32 cellular contexts compared by ENCODE assay signal in genomic region chr14:89294872-89295271, GRCh38.
A peak's percentile ranks its signal among the peaks of the same experiment; 100 is the strongest.
DNase-seq lines count a peak whose midpoint lies in the region; ATAC-seq, FAIRE-seq and TF ChIP-seq lines count a peak whose summit lies in the region.
"Had no signal": no experiment of that assay in that cellular context is flagged by ENCODE, and none has a peak within 500 bp of the region (broad histone marks: within the 10 kb centered on the region; RNA-seq: fewer than 3 reads in every experiment).

No MANE protein-coding gene starts in this region.

- H3K27ac ChIP-seq in HUES6 (ENCODE audit: low read depth, low read length) = peak overlapping the region; percentile 59; the same call in 1 of the 2 replicates
- H3K27ac ChIP-seq: BLaER1, psoas muscle, tibial nerve had no signal

- ATAC-seq in naive B cell (ENCODE audit: low read depth in 2 of 2) (no peak), GM18873 (IDR thresholded peaks at IDR 0.05; ENCODE audit: low FRiP score, unreplicated experiment) (no peak)
- ATAC-seq: activated CD8-positive, alpha-beta T cell treated with anti-CD3 and anti-CD28 coated beads, Interleukin-2, amount 10 ng/mL, durations not matched to agents 7 days and 5 days; GM12878; PC-3; psoas muscle; SK-N-SH treated with all-trans-retinoic acid at 6 μM for 48 hours; stimulated activated effector memory CD8-positive, alpha-beta T cell treated with anti-CD3 and anti-CD28 coated beads, Interleukin-12 subunit alpha, Interleukin-12 subunit beta, amount 100 ng/mL, for 72 hours had no signal

- no peaks in the 10 kb centered on the region for H3K9me3 ChIP-seq in HUES6 (ENCODE audit: control insufficient read depth, insufficient read depth, low read depth, low read length)
- H3K9me3 ChIP-seq: BLaER1, psoas muscle, tibial nerve had no signal

- peaks cover 28% of the 10 kb centered on the region for H3K36me3 Mint-ChIP-seq in activated T-helper 2 cell treated with anti-CD3 and anti-CD28 coated beads, Interferon-gamma antibody, Interleukin-2, Interleukin-4, amounts not matched to agents 10 μg/mL and 5 μg/mL and 100 μg/mL, durations not matched to agents 14 hours and 24 hours and 36 hours (ENCODE audit: low read depth)
- H3K36me3 Mint-ChIP-seq in endothelial cell (ENCODE audit: low read depth, unreplicated experiment) = peaks cover 27% of the 10 kb centered on the region
- peaks cover 0 to 19% of the 10 kb centered on the region in 2 donors for H3K36me3 Mint-ChIP-seq in naive B cell
- H3K36me3 Mint-ChIP-seq: natural killer cell had no signal

- no peak overlapping the region for H3K4me3 ChIP-seq in HUES6 (ENCODE audit: low read depth, low read length)
- H3K4me3 ChIP-seq: BLaER1, dorsolateral prefrontal cortex, GM12878, psoas muscle, tibial nerve had no signal

- H3K4me1 Mint-ChIP-seq in activated T-helper 2 cell treated with anti-CD3 and anti-CD28 coated beads, Interferon-gamma antibody, Interleukin-2, Interleukin-4, amounts not matched to agents 10 μg/mL and 5 μg/mL and 100 μg/mL, durations not matched to agents 14 hours and 24 hours and 36 hours (ENCODE audit: low read depth) = peaks cover 41% of the 10 kb centered on the region
- H3K4me1 Mint-ChIP-seq in endothelial cell (ENCODE audit: unreplicated experiment) (peaks cover 33% of the 10 kb centered on the region), naive B cell (peaks cover 52 to 67% (median 56%) of the 10 kb centered on the region in 3 donors)

- peaks cover 63% of the 10 kb centered on the region for H3K4me1 ChIP-seq in HUES6 (ENCODE audit: control insufficient read depth, insufficient read depth, low read length)
- H3K4me1 ChIP-seq: psoas muscle, tibial nerve had no signal

- H3K27ac Mint-ChIP-seq in activated T-helper 2 cell treated with anti-CD3 and anti-CD28 coated beads, Interferon-gamma antibody, Interleukin-2, Interleukin-4, amounts not matched to agents 10 μg/mL and 5 μg/mL and 100 μg/mL, durations not matched to agents 14 hours and 24 hours and 36 hours = peak overlapping the region; percentile 43
- H3K27ac Mint-ChIP-seq in endothelial cell (ENCODE audit: unreplicated experiment) (peak overlapping the region; percentile 57), naive B cell (peak overlapping the region in 4 of 6 donors; percentile 70 to 81 (median 74))
- H3K27ac Mint-ChIP-seq: activated CD8-positive, alpha-beta T cell treated with anti-CD3 and anti-CD28 coated beads, Interleukin-2, amount 10 ng/mL, durations not matched to agents 7 days and 5 days had no signal

- no peak for FAIRE-seq in frontal cortex (lab: Jason Lieb, UNC)
- FAIRE-seq: GM12878, kidney had no signal

- no peak overlapping the region for H3K4me3 Mint-ChIP-seq in activated T-helper 2 cell treated with anti-CD3 and anti-CD28 coated beads, Interferon-gamma antibody, Interleukin-2, Interleukin-4, amounts not matched to agents 10 μg/mL and 5 μg/mL and 100 μg/mL, durations not matched to agents 14 hours and 24 hours and 36 hours (ENCODE audit: low read depth)
- H3K4me3 Mint-ChIP-seq in endothelial cell (ENCODE audit: unreplicated experiment) = no peak overlapping the region
- H3K4me3 Mint-ChIP-seq in naive B cell = no peak overlapping the region
- H3K4me3 Mint-ChIP-seq: activated CD8-positive, alpha-beta T cell treated with anti-CD3 and anti-CD28 coated beads, Interleukin-2, amount 10 ng/mL, durations not matched to agents 7 days and 5 days; natural killer cell; stimulated activated effector memory CD8-positive, alpha-beta T cell treated with anti-CD3 and anti-CD28 coated beads, Interleukin-12 subunit alpha, Interleukin-12 subunit beta, amount 100 ng/mL, for 72 hours had no signal

- no peaks in the 10 kb centered on the region for H3K27me3 Mint-ChIP-seq in activated T-helper 2 cell treated with anti-CD3 and anti-CD28 coated beads, Interferon-gamma antibody, Interleukin-2, Interleukin-4, amounts not matched to agents 10 μg/mL and 5 μg/mL and 100 μg/mL, durations not matched to agents 14 hours and 24 hours and 36 hours (ENCODE audit: low read depth)
- H3K27me3 Mint-ChIP-seq in endothelial cell (ENCODE audit: unreplicated experiment) = peaks cover 4% of the 10 kb centered on the region
- H3K27me3 Mint-ChIP-seq in naive B cell = no peaks in the 10 kb centered on the region

- H3K36me3 ChIP-seq in HUES6 (ENCODE audit: control insufficient read depth, insufficient read depth, low read length) = peaks cover 14% of the 10 kb centered on the region

- H3K9ac ChIP-seq in HUES6 (ENCODE audit: low read length) = peak overlapping the region; percentile 39
- H3K9ac ChIP-seq: BLaER1 had no signal

- peaks cover 7% of the 10 kb centered on the region for H3K9me3 Mint-ChIP-seq in activated T-helper 2 cell treated with anti-CD3 and anti-CD28 coated beads, Interferon-gamma antibody, Interleukin-2, Interleukin-4, amounts not matched to agents 10 μg/mL and 5 μg/mL and 100 μg/mL, durations not matched to agents 14 hours and 24 hours and 36 hours
- H3K9me3 Mint-ChIP-seq in endothelial cell (ENCODE audit: unreplicated experiment) (no peaks in the 10 kb centered on the region), naive B cell (peaks cover 0 to 2% (median 0%) of the 10 kb centered on the region in 7 donors)
- H3K9me3 Mint-ChIP-seq: natural killer cell; stimulated activated effector memory CD8-positive, alpha-beta T cell treated with anti-CD3 and anti-CD28 coated beads, Interleukin-12 subunit alpha, Interleukin-12 subunit beta, amount 100 ng/mL, for 72 hours had no signal

- intact Hi-C loops in activated T-helper 2 cell treated with anti-CD3 and anti-CD28 coated beads, Interferon-gamma antibody, Interleukin-2, Interleukin-4, amounts not matched to agents 10 μg/mL and 5 μg/mL and 100 μg/mL, durations not matched to agents 14 hours and 24 hours and 36 hours (cut with micrococcal nuclease) = no loop called here

- no peak for DNase-seq in activated T-helper 2 cell treated with anti-CD3 and anti-CD28 coated beads, Interferon-gamma antibody, Interleukin-2, Interleukin-4, amounts not matched to agents 10 μg/mL and 5 μg/mL and 100 μg/mL, durations not matched to agents 14 hours and 24 hours and 36 hours (ENCODE audit: low spot score)
- DNase-seq in endothelial cell (ENCODE audit: low spot score) (no peak), naive B cell (no peak), frontal cortex (ENCODE audit: low spot score in 2 of 2) (no peak), RPMI8226 (no peak)
- DNase-seq: activated CD4-positive, alpha-beta T cell treated with anti-CD3 and anti-CD28 coated beads for 4 hours; activated CD8-positive, alpha-beta T cell treated with anti-CD3 and anti-CD28 coated beads, Interleukin-2, amount 10 ng/mL, durations not matched to agents 7 days and 5 days; activated gamma-delta T cell; DMS153; hypothalamus; KG1; kidney; left ventricle myocardium superior; MM.1S; natural killer cell; NCI-H1417 treated with DMSO at 0.1 percent for 48 hours; NCI-H2081 treated with DMSO at 0.1 percent for 48 hours; NCI-H226; NCI-H526 treated with DMSO at 0.1 percent for 48 hours; NK-92 treated with Interleukin-12 subunit alpha and Interleukin-12 subunit beta, amount 100 ng/mL, for 24 hours; occipital lobe; PC-3; psoas muscle; Right ventricle myocardium superior had no signal

- TF ChIP-seq CTCF in endothelial cell (IDR thresholded peaks at IDR 0.05; ENCODE audit: unreplicated experiment) = no peak

- H3K27me3 ChIP-seq in HUES6 (ENCODE audit: control insufficient read depth, insufficient read depth, low read length) = no peaks in the 10 kb centered on the region
- H3K27me3 ChIP-seq: BLaER1, dorsolateral prefrontal cortex, tibial nerve had no signal
